ENCODE assay signal across 1 cellular context in the genomic region with DNA sequence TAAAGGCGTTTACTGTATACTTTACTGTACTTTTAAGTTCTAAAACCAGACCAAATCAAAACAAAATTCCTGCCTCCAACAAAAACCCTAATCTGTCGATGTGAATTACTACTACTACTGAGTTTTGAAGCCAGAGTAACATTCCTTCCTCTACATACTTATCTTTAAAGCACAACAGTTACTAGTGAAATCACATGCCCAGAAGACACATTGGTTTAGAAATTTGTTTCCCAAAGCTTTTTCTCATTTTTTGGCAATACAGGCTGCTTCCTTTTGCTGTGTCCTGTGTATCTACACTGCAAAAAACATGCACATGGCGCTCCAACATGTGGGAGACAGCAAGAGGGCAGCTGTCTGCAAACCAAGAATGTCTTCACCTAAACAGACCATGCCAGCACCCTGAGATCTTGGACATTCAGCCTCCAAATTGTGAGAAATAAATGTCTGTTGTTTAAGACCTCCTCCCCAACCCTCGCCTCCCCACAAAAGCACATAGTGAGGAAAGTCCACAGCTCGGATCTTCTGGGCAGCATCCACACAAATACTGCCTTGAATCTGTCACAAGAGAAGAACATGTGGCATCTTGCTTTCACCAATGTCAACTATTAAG.
TF ChIP-seq lines count a peak whose summit lies in the region.

No MANE protein-coding gene starts in this region.

TF ChIP-seq in GM23338, 12 proteins besides CTCF, POLR2A, EP300 and RAD21 (continued from another document):
- TF ChIP-seq, protein P1, sequence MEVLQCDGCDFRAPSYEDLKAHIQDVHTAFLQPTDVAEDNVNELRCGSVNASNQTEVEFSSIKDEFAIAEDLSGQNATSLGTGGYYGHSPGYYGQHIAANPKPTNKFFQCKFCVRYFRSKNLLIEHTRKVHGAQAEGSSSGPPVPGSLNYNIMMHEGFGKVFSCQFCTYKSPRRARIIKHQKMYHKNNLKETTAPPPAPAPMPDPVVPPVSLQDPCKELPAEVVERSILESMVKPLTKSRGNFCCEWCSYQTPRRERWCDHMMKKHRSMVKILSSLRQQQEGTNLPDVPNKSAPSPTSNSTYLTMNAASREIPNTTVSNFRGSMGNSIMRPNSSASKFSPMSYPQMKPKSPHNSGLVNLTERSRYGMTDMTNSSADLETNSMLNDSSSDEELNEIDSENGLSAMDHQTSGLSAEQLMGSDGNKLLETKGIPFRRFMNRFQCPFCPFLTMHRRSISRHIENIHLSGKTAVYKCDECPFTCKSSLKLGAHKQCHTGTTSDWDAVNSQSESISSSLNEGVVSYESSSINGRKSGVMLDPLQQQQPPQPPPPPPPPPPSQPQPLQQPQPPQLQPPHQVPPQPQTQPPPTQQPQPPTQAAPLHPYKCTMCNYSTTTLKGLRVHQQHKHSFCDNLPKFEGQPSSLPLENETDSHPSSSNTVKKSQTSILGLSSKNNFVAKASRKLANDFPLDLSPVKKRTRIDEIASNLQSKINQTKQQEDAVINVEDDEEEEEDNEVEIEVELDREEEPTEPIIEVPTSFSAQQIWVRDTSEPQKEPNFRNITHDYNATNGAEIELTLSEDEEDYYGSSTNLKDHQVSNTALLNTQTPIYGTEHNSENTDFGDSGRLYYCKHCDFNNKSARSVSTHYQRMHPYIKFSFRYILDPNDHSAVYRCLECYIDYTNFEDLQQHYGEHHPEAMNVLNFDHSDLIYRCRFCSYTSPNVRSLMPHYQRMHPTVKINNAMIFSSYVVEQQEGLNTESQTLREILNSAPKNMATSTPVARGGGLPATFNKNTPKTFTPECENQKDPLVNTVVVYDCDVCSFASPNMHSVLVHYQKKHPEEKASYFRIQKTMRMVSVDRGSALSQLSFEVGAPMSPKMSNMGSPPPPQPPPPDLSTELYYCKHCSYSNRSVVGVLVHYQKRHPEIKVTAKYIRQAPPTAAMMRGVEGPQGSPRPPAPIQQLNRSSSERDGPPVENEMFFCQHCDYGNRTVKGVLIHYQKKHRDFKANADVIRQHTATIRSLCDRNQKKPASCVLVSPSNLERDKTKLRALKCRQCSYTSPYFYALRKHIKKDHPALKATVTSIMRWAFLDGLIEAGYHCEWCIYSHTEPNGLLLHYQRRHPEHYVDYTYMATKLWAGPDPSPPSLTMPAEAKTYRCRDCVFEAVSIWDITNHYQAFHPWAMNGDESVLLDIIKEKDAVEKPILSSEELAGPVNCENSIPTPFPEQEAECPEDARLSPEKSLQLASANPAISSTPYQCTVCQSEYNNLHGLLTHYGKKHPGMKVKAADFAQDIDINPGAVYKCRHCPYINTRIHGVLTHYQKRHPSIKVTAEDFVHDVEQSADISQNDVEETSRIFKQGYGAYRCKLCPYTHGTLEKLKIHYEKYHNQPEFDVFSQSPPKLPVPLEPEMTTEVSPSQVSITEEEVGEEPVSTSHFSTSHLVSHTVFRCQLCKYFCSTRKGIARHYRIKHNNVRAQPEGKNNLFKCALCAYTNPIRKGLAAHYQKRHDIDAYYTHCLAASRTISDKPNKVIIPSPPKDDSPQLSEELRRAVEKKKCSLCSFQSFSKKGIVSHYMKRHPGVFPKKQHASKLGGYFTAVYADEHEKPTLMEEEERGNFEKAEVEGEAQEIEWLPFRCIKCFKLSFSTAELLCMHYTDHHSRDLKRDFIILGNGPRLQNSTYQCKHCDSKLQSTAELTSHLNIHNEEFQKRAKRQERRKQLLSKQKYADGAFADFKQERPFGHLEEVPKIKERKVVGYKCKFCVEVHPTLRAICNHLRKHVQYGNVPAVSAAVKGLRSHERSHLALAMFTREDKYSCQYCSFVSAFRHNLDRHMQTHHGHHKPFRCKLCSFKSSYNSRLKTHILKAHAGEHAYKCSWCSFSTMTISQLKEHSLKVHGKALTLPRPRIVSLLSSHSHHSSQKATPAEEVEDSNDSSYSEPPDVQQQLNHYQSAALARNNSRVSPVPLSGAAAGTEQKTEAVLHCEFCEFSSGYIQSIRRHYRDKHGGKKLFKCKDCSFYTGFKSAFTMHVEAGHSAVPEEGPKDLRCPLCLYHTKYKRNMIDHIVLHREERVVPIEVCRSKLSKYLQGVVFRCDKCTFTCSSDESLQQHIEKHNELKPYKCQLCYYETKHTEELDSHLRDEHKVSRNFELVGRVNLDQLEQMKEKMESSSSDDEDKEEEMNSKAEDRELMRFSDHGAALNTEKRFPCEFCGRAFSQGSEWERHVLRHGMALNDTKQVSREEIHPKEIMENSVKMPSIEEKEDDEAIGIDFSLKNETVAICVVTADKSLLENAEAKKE (CRISPR knock-in tag; IDR thresholded peaks at IDR 0.05), result no peak
- TF ChIP-seq CREB1 (CRISPR knock-in tag; IDR thresholded peaks at IDR 0.05; ENCODE audit: low read depth) (no peak), NANOG (IDR thresholded peaks at IDR 0.05; ENCODE audit: borderline replicate concordance) (no peak), EZH2phosphoT487 (IDR thresholded peaks at IDR 0.05; ENCODE audit: unreplicated experiment) (no peak), POLR2AphosphoS5 (IDR thresholded peaks at IDR 0.05; ENCODE audit: low read depth) (no peak), EZH2 (IDR thresholded peaks at IDR 0.05; ENCODE audit: low read depth, unreplicated experiment) (no peak), ZNF114 (CRISPR knock-in tag; IDR thresholded peaks at IDR 0.05) (no peak), STAT1 (IDR thresholded peaks at IDR 0.05; ENCODE audit: unreplicated experiment) (no peak)
- TF ChIP-seq, protein P2, sequence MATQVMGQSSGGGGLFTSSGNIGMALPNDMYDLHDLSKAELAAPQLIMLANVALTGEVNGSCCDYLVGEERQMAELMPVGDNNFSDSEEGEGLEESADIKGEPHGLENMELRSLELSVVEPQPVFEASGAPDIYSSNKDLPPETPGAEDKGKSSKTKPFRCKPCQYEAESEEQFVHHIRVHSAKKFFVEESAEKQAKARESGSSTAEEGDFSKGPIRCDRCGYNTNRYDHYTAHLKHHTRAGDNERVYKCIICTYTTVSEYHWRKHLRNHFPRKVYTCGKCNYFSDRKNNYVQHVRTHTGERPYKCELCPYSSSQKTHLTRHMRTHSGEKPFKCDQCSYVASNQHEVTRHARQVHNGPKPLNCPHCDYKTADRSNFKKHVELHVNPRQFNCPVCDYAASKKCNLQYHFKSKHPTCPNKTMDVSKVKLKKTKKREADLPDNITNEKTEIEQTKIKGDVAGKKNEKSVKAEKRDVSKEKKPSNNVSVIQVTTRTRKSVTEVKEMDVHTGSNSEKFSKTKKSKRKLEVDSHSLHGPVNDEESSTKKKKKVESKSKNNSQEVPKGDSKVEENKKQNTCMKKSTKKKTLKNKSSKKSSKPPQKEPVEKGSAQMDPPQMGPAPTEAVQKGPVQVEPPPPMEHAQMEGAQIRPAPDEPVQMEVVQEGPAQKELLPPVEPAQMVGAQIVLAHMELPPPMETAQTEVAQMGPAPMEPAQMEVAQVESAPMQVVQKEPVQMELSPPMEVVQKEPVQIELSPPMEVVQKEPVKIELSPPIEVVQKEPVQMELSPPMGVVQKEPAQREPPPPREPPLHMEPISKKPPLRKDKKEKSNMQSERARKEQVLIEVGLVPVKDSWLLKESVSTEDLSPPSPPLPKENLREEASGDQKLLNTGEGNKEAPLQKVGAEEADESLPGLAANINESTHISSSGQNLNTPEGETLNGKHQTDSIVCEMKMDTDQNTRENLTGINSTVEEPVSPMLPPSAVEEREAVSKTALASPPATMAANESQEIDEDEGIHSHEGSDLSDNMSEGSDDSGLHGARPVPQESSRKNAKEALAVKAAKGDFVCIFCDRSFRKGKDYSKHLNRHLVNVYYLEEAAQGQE (IDR thresholded peaks at IDR 0.05; ENCODE audit: unreplicated experiment), result no peak
- TF ChIP-seq, protein P3, sequence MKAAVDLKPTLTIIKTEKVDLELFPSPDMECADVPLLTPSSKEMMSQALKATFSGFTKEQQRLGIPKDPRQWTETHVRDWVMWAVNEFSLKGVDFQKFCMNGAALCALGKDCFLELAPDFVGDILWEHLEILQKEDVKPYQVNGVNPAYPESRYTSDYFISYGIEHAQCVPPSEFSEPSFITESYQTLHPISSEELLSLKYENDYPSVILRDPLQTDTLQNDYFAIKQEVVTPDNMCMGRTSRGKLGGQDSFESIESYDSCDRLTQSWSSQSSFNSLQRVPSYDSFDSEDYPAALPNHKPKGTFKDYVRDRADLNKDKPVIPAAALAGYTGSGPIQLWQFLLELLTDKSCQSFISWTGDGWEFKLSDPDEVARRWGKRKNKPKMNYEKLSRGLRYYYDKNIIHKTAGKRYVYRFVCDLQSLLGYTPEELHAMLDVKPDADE (IDR thresholded peaks at IDR 0.05), result no peak
TF ChIP-seq in GM23338: peak in this region for 0.
